ENCODE assay signal across 9 cellular contexts in the genomic region with DNA sequence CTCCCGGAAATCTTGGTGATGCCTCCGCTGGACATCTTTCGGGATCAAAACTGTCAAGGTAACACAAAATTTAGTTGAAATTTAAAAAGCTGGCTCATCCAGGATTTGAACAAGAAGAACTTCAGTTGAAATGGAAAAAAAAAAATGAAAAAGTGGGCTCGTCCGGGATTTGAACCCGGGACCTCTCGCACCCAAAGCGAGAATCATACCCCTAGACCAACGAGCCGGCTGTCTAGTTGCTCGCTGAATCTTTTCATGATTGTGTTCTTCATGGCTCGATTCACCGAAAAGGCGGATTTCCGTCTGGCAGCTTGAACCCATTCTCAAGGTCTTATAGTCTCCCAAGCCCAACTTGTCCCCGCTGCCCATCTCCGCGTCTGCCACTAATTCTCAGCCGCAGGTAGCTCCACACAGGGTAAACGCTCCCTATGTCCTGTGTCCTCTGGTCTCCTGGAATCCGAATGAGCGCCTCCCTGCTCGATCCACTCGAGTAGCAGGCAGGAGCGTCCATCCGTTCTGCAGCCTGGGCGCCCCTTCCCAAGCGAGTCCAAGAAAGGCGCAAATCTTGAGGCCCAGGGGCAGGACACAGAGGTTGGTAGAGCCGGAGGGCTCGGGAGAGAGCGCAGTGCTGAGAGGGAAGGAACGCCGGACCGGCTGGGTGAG. TPM values are rescaled to one million over a fixed set of nuclear protein-coding genes. Genes with fewer than 3 reads are reported as not detected.
DNase-seq lines count a peak whose midpoint lies in the region; ATAC-seq and TF ChIP-seq lines count a peak whose summit lies in the region.
"Had no signal": no experiment of that assay in that cellular context is flagged by ENCODE, and none has a peak within 500 bp of the region (broad histone marks: within the 10 kb centered on the region; RNA-seq: fewer than 3 reads in every experiment).

No MANE protein-coding gene starts in this region.

- H3K27me3 ChIP-seq in HAP-1 (ENCODE audit: low read depth) = no peaks in the 10 kb centered on the region

- H3K36me3 ChIP-seq in HAP-1 (replicated peaks) = no peaks in the 10 kb centered on the region

- no peak for TF ChIP-seq CTCF in WI38 (IDR thresholded peaks at IDR 0.05; ENCODE audit: low read depth, low read length)
- no peak for TF ChIP-seq CTCF in coronary artery (IDR thresholded peaks at IDR 0.05)

- peak overlapping the region; percentile 73 to 97 for H3K27ac ChIP-seq in coronary artery

- peak; percentile 73 to 82 for DNase-seq in HAP-1 (ENCODE audit: low spot score in 2 of 2)
- DNase-seq in coronary artery (ENCODE audit: low spot score) = peak; percentile 89
- DNase-seq in lung microvascular endothelial cell (ENCODE audit: low read depth in 2 of 2) = peak; percentile 79 to 81
- peak; percentile 59 to 80 (median 76) for DNase-seq in stimulated activated CD4-positive, alpha-beta T cell treated with anti-CD3 and anti-CD28 coated beads, TNF-alpha, amount 100 ng/mL, for 48 hours (ENCODE audit: low read depth in 3 of 3)
- DNase-seq in amniotic stem cell (lab: John Stamatoyannopoulos, UW) = no peak
- no peak for DNase-seq in SHP77 treated with DMSO at 0.1 percent for 48 hours (lab: John Stamatoyannopoulos, UW)

- H3K4me3 ChIP-seq in HAP-1 (peak overlapping the region; percentile 55), WI38 (ENCODE audit: low read depth, low read length) (peak overlapping the region; percentile 82), coronary artery (peak overlapping the region; percentile 90)

- H3K9me3 ChIP-seq in HAP-1 = peaks cover 3% of the 10 kb centered on the region; the same call in 1 of the 2 replicates

- no peak for ATAC-seq in HG03469 (IDR thresholded peaks at IDR 0.05; ENCODE audit: unreplicated experiment)

- in situ Hi-C loops in HAP-1 (cut with MboI; ENCODE audit: low sequenced_read_pairs) = loop anchor here (5.0 kb wide), 1 partner anchor 33 kb away; a partner anchor contains a TSS

- peaks cover 6% of the 10 kb centered on the region; the same call in 1 of the 2 replicates for H3K4me1 ChIP-seq in HAP-1

RNA-seq across cellular contexts. Expression of a gene that starts 16.2 kb away (rescaled TPM):
- total RNA-seq in lung microvascular endothelial cell = 0.99 and 4.6 TPM in 2 replicates

RNA-seq across cellular contexts. Expression of a gene that starts 34.2 kb away (rescaled TPM):
- total RNA-seq in lung microvascular endothelial cell = 6.1 and 10.3 TPM in 2 replicates

RNA-seq across cellular contexts. Expression of a gene that starts 41.4 kb away (rescaled TPM):
- not detected in 2 replicates for total RNA-seq in lung microvascular endothelial cell
- total RNA-seq: pulmonary artery endothelial cell had no signal

RNA-seq across cellular contexts. Expression of a gene that starts 54.9 kb away (rescaled TPM):
- total RNA-seq in lung microvascular endothelial cell = 4,616 and 5,265 TPM in 2 replicates

RNA-seq across cellular contexts. Expression of a gene that starts 57.9 kb away (rescaled TPM):
- total RNA-seq in lung microvascular endothelial cell = not detected in 2 replicates
- total RNA-seq: pulmonary artery endothelial cell had no signal

Comparison
In these comparisons a context has a peak if more than half of its experiments do, and no peak if none do; other contexts are left out.
1. DNase-seq: peak in HAP-1 (2 of 2), coronary artery (single experiment), lung microvascular endothelial cell (2 of 2) and stimulated activated CD4-positive, alpha-beta T cell treated with anti-CD3 and anti-CD28 coated beads, TNF-alpha, amount 100 ng/mL, for 48 hours (3 of 3); none in amniotic stem cell (single experiment) and SHP77 treated with DMSO at 0.1 percent for 48 hours (single experiment).
2. Peak in every context shown above with its lines, with median percentiles within 50 percentile points of each other: H3K4me3 ChIP-seq.